1 cellular context compared by ENCODE assay signal in genomic region chr12:67477682-67478265, GRCh38.
TF ChIP-seq lines count a peak whose summit lies in the region.

No MANE protein-coding gene starts in this region.

TF ChIP-seq in H1, 55 proteins besides CTCF, POLR2A, EP300 and RAD21 (continued from another document):
- TF ChIP-seq USF2 (IDR thresholded peaks at IDR 0.05; ENCODE audit: low read length) (no peak), HDAC6 (IDR thresholded peaks at IDR 0.05; ENCODE audit: low read depth, low read length) (no peak), POLR2AphosphoS5 (IDR thresholded peaks at IDR 0.05; ENCODE audit: low read depth, low read length) (no peak), TBP (IDR thresholded peaks at IDR 0.05; ENCODE audit: low read depth, low read length) (no peak), CHD1 (IDR thresholded peaks at IDR 0.05; ENCODE audit: low read depth, low read length) (no peak), ATF3 (IDR thresholded peaks at IDR 0.05; ENCODE audit: insufficient read depth, low read depth, low read length) (no peak), SRF (IDR thresholded peaks at IDR 0.05; ENCODE audit: low read depth, low read length) (no peak)
TF ChIP-seq in H1: peak in this region for 0.
